2 cellular contexts compared by ENCODE assay signal in the genomic region with DNA sequence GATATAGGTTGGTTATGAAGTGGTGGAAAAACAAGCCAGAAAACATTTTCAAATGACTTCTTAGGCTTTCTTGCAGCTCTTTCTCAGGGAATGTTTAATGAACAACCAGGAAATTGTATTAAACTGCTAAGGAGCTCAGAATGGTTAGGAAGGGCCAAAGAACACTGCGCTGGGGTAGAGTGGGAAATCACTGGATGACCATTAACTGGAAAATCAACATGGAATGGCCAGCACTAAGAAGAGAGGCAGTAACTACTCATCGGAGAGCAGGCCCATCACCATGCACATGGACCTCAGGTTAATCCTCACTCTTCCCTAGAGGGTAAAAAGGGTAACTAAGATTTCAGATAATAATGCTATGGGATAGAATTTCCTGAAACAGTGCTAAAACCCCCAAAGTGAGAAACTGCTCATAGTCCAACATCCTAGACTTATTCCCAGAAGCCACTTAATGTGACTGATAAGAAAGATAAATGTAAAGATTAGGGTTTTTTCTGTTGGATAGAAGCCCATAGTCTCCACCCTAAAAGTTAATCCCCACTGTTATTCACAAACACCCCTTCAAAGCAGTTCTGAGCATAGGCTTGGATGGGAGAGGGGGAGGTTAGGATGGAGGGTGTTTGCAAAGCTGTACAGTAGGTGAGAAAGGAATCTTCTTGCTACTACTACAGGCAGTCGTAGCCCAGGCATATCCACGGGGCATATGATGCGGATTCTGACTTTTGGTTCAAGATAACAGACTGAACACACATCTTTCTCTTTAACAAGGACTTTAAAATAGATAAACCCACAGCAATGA.
TF ChIP-seq lines count a peak whose summit lies in the region.

No MANE protein-coding gene starts in this region.

TF ChIP-seq in GM23338, 12 proteins besides CTCF, POLR2A, EP300 and RAD21 (continued from another document and continues in another):
- TF ChIP-seq ETS1 (IDR thresholded peaks at IDR 0.05) (no peak), EZH2phosphoT487 (IDR thresholded peaks at IDR 0.05; ENCODE audit: unreplicated experiment) (no peak), EZH2 (IDR thresholded peaks at IDR 0.05; ENCODE audit: low read depth, unreplicated experiment) (no peak), NANOG (IDR thresholded peaks at IDR 0.05; ENCODE audit: borderline replicate concordance) (no peak), JUNB (IDR thresholded peaks at IDR 0.05; ENCODE audit: unreplicated experiment) (no peak), REST (IDR thresholded peaks at IDR 0.05; ENCODE audit: unreplicated experiment) (no peak)
- TF ChIP-seq, protein P1, sequence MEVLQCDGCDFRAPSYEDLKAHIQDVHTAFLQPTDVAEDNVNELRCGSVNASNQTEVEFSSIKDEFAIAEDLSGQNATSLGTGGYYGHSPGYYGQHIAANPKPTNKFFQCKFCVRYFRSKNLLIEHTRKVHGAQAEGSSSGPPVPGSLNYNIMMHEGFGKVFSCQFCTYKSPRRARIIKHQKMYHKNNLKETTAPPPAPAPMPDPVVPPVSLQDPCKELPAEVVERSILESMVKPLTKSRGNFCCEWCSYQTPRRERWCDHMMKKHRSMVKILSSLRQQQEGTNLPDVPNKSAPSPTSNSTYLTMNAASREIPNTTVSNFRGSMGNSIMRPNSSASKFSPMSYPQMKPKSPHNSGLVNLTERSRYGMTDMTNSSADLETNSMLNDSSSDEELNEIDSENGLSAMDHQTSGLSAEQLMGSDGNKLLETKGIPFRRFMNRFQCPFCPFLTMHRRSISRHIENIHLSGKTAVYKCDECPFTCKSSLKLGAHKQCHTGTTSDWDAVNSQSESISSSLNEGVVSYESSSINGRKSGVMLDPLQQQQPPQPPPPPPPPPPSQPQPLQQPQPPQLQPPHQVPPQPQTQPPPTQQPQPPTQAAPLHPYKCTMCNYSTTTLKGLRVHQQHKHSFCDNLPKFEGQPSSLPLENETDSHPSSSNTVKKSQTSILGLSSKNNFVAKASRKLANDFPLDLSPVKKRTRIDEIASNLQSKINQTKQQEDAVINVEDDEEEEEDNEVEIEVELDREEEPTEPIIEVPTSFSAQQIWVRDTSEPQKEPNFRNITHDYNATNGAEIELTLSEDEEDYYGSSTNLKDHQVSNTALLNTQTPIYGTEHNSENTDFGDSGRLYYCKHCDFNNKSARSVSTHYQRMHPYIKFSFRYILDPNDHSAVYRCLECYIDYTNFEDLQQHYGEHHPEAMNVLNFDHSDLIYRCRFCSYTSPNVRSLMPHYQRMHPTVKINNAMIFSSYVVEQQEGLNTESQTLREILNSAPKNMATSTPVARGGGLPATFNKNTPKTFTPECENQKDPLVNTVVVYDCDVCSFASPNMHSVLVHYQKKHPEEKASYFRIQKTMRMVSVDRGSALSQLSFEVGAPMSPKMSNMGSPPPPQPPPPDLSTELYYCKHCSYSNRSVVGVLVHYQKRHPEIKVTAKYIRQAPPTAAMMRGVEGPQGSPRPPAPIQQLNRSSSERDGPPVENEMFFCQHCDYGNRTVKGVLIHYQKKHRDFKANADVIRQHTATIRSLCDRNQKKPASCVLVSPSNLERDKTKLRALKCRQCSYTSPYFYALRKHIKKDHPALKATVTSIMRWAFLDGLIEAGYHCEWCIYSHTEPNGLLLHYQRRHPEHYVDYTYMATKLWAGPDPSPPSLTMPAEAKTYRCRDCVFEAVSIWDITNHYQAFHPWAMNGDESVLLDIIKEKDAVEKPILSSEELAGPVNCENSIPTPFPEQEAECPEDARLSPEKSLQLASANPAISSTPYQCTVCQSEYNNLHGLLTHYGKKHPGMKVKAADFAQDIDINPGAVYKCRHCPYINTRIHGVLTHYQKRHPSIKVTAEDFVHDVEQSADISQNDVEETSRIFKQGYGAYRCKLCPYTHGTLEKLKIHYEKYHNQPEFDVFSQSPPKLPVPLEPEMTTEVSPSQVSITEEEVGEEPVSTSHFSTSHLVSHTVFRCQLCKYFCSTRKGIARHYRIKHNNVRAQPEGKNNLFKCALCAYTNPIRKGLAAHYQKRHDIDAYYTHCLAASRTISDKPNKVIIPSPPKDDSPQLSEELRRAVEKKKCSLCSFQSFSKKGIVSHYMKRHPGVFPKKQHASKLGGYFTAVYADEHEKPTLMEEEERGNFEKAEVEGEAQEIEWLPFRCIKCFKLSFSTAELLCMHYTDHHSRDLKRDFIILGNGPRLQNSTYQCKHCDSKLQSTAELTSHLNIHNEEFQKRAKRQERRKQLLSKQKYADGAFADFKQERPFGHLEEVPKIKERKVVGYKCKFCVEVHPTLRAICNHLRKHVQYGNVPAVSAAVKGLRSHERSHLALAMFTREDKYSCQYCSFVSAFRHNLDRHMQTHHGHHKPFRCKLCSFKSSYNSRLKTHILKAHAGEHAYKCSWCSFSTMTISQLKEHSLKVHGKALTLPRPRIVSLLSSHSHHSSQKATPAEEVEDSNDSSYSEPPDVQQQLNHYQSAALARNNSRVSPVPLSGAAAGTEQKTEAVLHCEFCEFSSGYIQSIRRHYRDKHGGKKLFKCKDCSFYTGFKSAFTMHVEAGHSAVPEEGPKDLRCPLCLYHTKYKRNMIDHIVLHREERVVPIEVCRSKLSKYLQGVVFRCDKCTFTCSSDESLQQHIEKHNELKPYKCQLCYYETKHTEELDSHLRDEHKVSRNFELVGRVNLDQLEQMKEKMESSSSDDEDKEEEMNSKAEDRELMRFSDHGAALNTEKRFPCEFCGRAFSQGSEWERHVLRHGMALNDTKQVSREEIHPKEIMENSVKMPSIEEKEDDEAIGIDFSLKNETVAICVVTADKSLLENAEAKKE (CRISPR knock-in tag; IDR thresholded peaks at IDR 0.05): no peak

TF ChIP-seq in HepG2, 621 proteins besides CTCF, POLR2A, EP300 and RAD21 (continues in another document):
- TF ChIP-seq CERS6 (CRISPR knock-in tag; IDR thresholded peaks at IDR 0.05) (no peak), RFX3 (CRISPR knock-in tag; IDR thresholded peaks at IDR 0.05) (no peak), POGZ (CRISPR knock-in tag; IDR thresholded peaks at IDR 0.05) (0 out of 2 replicates have a peak, but pooled peaks have one; percentile 46), ATF3 (CRISPR knock-in tag; IDR thresholded peaks at IDR 0.05) (no peak), ZFP36L1 (CRISPR knock-in tag; IDR thresholded peaks at IDR 0.05) (no peak), ZNF569 (CRISPR knock-in tag; IDR thresholded peaks at IDR 0.05; ENCODE audit: borderline replicate concordance) (no peak), ZNF264 (CRISPR knock-in tag; IDR thresholded peaks at IDR 0.05) (no peak), TOE1 (CRISPR knock-in tag; IDR thresholded peaks at IDR 0.05) (no peak), ONECUT2 (CRISPR knock-in tag; IDR thresholded peaks at IDR 0.05) (peak; percentile 88), BCL6 (CRISPR knock-in tag; IDR thresholded peaks at IDR 0.05) (no peak), CBFB (CRISPR knock-in tag; IDR thresholded peaks at IDR 0.05) (no peak), HNF4A (CRISPR knock-in tag; IDR thresholded peaks at IDR 0.05) (peak; percentile 38), SOX5 (CRISPR knock-in tag; IDR thresholded peaks at IDR 0.05; ENCODE audit: borderline replicate concordance) (no peak), PHF21A (CRISPR knock-in tag; IDR thresholded peaks at IDR 0.05) (0 out of 2 replicates have a peak, but pooled peaks have one; percentile 33), ZSCAN12 (CRISPR knock-in tag; IDR thresholded peaks at IDR 0.05) (no peak), ZBTB4 (CRISPR knock-in tag; IDR thresholded peaks at IDR 0.05; ENCODE audit: borderline replicate concordance) (no peak), REPIN1 (CRISPR knock-in tag; IDR thresholded peaks at IDR 0.05; ENCODE audit: borderline replicate concordance, low read depth) (0 out of 2 replicates have a peak, but pooled peaks have one; percentile 52), ZBTB33 (CRISPR knock-in tag; IDR thresholded peaks at IDR 0.05) (peak; percentile 42; the same call in 1 of the 2 replicates), ZMYM4 (CRISPR knock-in tag; IDR thresholded peaks at IDR 0.05) (peak; percentile 65)
- TF ChIP-seq, protein P2, sequence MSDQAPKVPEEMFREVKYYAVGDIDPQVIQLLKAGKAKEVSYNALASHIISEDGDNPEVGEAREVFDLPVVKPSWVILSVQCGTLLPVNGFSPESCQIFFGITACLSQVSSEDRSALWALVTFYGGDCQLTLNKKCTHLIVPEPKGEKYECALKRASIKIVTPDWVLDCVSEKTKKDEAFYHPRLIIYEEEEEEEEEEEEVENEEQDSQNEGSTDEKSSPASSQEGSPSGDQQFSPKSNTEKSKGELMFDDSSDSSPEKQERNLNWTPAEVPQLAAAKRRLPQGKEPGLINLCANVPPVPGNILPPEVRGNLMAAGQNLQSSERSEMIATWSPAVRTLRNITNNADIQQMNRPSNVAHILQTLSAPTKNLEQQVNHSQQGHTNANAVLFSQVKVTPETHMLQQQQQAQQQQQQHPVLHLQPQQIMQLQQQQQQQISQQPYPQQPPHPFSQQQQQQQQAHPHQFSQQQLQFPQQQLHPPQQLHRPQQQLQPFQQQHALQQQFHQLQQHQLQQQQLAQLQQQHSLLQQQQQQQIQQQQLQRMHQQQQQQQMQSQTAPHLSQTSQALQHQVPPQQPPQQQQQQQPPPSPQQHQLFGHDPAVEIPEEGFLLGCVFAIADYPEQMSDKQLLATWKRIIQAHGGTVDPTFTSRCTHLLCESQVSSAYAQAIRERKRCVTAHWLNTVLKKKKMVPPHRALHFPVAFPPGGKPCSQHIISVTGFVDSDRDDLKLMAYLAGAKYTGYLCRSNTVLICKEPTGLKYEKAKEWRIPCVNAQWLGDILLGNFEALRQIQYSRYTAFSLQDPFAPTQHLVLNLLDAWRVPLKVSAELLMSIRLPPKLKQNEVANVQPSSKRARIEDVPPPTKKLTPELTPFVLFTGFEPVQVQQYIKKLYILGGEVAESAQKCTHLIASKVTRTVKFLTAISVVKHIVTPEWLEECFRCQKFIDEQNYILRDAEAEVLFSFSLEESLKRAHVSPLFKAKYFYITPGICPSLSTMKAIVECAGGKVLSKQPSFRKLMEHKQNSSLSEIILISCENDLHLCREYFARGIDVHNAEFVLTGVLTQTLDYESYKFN (CRISPR knock-in tag; conservative IDR thresholded peaks at IDR 0.05): peak; percentile 59; the same call in 1 of the 2 replicates
- TF ChIP-seq, protein P3, sequence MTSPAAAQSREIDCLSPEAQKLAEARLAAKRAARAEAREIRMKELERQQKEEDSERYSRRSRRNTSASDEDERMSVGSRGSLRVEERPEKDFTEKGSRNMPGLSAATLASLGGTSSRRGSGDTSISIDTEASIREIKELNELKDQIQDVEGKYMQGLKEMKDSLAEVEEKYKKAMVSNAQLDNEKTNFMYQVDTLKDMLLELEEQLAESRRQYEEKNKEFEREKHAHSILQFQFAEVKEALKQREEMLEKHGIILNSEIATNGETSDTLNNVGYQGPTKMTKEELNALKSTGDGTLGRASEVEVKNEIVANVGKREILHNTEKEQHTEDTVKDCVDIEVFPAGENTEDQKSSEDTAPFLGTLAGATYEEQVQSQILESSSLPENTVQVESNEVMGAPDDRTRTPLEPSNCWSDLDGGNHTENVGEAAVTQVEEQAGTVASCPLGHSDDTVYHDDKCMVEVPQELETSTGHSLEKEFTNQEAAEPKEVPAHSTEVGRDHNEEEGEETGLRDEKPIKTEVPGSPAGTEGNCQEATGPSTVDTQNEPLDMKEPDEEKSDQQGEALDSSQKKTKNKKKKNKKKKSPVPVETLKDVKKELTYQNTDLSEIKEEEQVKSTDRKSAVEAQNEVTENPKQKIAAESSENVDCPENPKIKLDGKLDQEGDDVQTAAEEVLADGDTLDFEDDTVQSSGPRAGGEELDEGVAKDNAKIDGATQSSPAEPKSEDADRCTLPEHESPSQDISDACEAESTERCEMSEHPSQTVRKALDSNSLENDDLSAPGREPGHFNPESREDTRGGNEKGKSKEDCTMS (CRISPR knock-in tag; conservative IDR thresholded peaks at IDR 0.05): no peak
